In the genomic region with DNA sequence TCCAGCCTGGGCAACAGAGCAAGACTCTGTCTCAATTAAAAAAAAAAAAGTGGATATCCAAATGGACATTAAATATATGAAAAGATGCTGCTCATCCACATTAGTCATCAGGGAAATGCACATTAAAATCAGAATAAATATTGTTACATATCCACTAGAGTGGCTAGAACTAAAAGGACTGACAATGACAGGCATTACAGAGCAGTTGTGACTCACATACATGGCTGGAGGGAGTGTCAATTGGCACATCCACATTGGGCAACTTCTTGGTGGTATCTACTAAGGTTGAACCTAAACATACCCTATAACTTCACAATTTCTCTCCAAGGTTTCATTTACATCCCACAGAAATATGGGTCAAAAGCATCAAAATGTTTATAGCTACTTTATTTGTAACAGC, we compare ENCODE assay signal across 14 cellular contexts. TPM values are rescaled to one million over a fixed set of nuclear protein-coding genes. Genes with fewer than 3 reads are reported as not detected.
"Had no signal": no experiment of that assay in that cellular context is flagged by ENCODE, and none has a peak within 500 bp of the region (broad histone marks: within the 10 kb centered on the region; RNA-seq: fewer than 3 reads in every experiment).

No MANE protein-coding gene starts in this region.

- H3K27me3 ChIP-seq: hepatocyte, left lung, neural progenitor cell, ovary had no signal

- H3K4me3 ChIP-seq: hepatocyte, left lung, neural progenitor cell, ovary had no signal

- H3K9me3 ChIP-seq: left lung, ovary had no signal

- H3K27ac ChIP-seq: hepatocyte, left lung, neural progenitor cell, ovary had no signal

- DNase-seq: activated CD4-positive, alpha-beta T cell treated with anti-CD3 and anti-CD28 coated beads, Interleukin-2, amount 10 ng/mL, durations not matched to agents 7 days and 5 days; activated CD4-positive, CD25-positive, alpha-beta regulatory T cell; activated CD8-positive, alpha-beta memory T cell treated with anti-CD3 and anti-CD28 coated beads for 24 hours; activated gamma-delta T cell treated with Interleukin-2 at 50 U/mL for 16 hours; anterior cingulate cortex; effector memory CD4-positive, alpha-beta T cell; islet precursor cell; left lung; naive B cell; ovary; stimulated activated CD4-positive, alpha-beta T cell treated with anti-CD3 and anti-CD28 coated beads, Interleukin-12 subunit alpha, Interleukin-12 subunit beta, amount 100 ng/mL, for 4 hours had no signal

- H3K4me1 ChIP-seq: left lung, neural progenitor cell had no signal

- H3K9ac ChIP-seq: neural progenitor cell had no signal

- H3K4me2 ChIP-seq: hepatocyte, neural progenitor cell had no signal

- H3K79me2 ChIP-seq: hepatocyte had no signal

- H2AFZ ChIP-seq: hepatocyte, neural progenitor cell had no signal

- H3K36me3 ChIP-seq: left lung, neural progenitor cell, ovary had no signal

RNA-seq across cellular contexts. Expression of a gene that starts 14.0 kb away (rescaled TPM):
- total RNA-seq: activated CD4-positive, alpha-beta T cell treated with anti-CD3 and anti-CD28 coated beads, Interleukin-2, amount 10 ng/mL, durations not matched to agents 7 days and 5 days; T-helper 2 cell treated with Interferon-gamma antibody and Interleukin-4, amounts not matched to agents 100 ng/mL and 5 ng/mL, for 36 hours had no signal
- polyA plus RNA-seq: hepatocyte had no signal
